Comparison of ENCODE assay signal across 9 cellular contexts in the genomic region with DNA sequence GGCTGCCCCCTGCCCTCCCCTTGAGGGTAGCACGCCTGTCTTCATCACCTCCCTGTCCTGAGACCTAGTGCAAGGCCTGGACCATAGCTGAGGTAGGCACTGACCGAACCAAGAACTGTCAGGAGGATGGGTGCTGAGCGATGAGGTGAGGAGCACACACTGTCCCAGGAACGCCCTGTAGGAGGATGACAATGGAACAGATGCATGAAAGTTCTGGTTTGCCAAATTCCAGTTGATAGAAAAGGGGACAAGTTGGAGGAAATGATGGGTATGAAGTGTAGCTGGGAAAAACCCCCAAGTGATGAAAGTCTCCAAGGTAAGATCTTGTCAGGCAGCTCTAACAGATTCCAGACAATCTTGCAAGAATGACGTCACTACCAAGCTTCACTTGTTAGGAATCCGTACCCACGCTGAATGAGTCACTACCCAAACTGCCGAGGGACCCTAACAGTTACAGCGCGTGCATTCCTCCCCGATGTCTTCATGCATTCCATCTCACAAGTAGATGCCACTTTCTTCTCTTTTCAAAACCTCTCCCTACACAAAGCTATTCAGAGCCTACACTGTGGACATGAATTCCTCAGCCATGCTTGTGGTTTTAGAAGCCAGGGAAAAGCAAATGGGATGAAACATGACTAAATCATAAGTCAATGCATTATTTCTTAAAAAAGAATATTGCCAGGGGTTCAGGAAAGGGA. TPM values are rescaled to one million over a fixed set of nuclear protein-coding genes. Genes with fewer than 3 reads are reported as not detected.
DNase-seq lines count a peak whose midpoint lies in the region; ATAC-seq, FAIRE-seq and TF ChIP-seq lines count a peak whose summit lies in the region.
"Had no signal": no experiment of that assay in that cellular context is flagged by ENCODE, and none has a peak within 500 bp of the region (broad histone marks: within the 10 kb centered on the region; RNA-seq: fewer than 3 reads in every experiment).

No MANE protein-coding gene starts in this region.

- no peaks in the 10 kb centered on the region for H3K27me3 Mint-ChIP-seq in Calu3 (ENCODE audit: unreplicated experiment)
- H3K27me3 Mint-ChIP-seq in progenitor cell of endocrine pancreas, result no peaks in the 10 kb centered on the region

- no TSS peak for BruUV-seq in Calu3 (replicated peaks; lab: Mats Ljungman, UMichigan)

- WGBS in testis, 2 donors, result 70 to 81% methylated on average over 11 of the region's 11 CpGs

- TF ChIP-seq POLR2A in GM12891 (IDR thresholded peaks at IDR 0.05; ENCODE audit: low read depth, low read length) (no peak), testis (IDR thresholded peaks at IDR 0.05) (no peak)

- intact Hi-C loops in Calu3 (cut with micrococcal nuclease; ENCODE audit: unreplicated experiment) (loop anchor here (10.0 kb wide), 1 partner anchor 126 kb away; no protein-coding TSS in a partner anchor), testis (cut with DNase I; ENCODE audit: low total_unique reads) (no loop called here)

- CTCF ChIA-PET in Calu3 (lab: Charles Lee), result interaction anchor here (0.6 to 1.0 kb wide), 6 partner anchors 10 to 1749 kb away, joined by 3 to 9 read pairs (median 4); no protein-coding TSS in a partner anchor

- H3K27ac ChIP-seq in SJCRH30 (peak overlapping the region; percentile 93), testis (no peak overlapping the region)

- H3K4me1 Mint-ChIP-seq in Calu3 (ENCODE audit: low read depth, unreplicated experiment), result peaks cover 57% of the 10 kb centered on the region
- peaks cover 1% of the 10 kb centered on the region for H3K4me1 Mint-ChIP-seq in progenitor cell of endocrine pancreas (ENCODE audit: low read depth)

- H3K27ac Mint-ChIP-seq in Calu3 (ENCODE audit: unreplicated experiment), result peak overlapping the region; percentile 67
- H3K27ac Mint-ChIP-seq in progenitor cell of endocrine pancreas, result peak overlapping the region; percentile 92

- H3K36me3 Mint-ChIP-seq in Calu3 (ENCODE audit: insufficient read depth, unreplicated experiment) (peaks cover 6% of the 10 kb centered on the region), progenitor cell of endocrine pancreas (ENCODE audit: insufficient read depth) (peaks cover 1% of the 10 kb centered on the region)

- H3K4me3 Mint-ChIP-seq in Calu3 (ENCODE audit: low read depth, unreplicated experiment), result no peak overlapping the region
- no peak overlapping the region for H3K4me3 Mint-ChIP-seq in progenitor cell of endocrine pancreas (ENCODE audit: low read depth)

- peak; percentile 83 for DNase-seq in Calu3
- peak; percentile 96 to 97 for DNase-seq in SJCRH30
- peak; percentile 100 for DNase-seq in foreskin fibroblast
- DNase-seq in progenitor cell of endocrine pancreas (ENCODE audit: low spot score, unreplicated experiment), result no peak
- DNase-seq in GM12891 (ENCODE audit: insufficient read length, low spot score), result no peak
- no peak for DNase-seq in testis
- DNase-seq: NCI-H187 treated with DMSO at 0.1 percent for 48 hours had no signal

- H3K9me3 ChIP-seq in SJCRH30 (replicated peaks) (no peaks in the 10 kb centered on the region), testis (no peaks in the 10 kb centered on the region)

- H3K9me3 Mint-ChIP-seq in Calu3 (ENCODE audit: low read depth, unreplicated experiment) (no peaks in the 10 kb centered on the region), progenitor cell of endocrine pancreas (ENCODE audit: low read depth) (no peaks in the 10 kb centered on the region)

- no peaks in the 10 kb centered on the region for H3K27me3 ChIP-seq in SJCRH30
- no peaks in the 10 kb centered on the region for H3K27me3 ChIP-seq in testis

- no peak for ATAC-seq in GM21723 (IDR thresholded peaks at IDR 0.05; ENCODE audit: unreplicated experiment)
- no peak for ATAC-seq in HG03469 (IDR thresholded peaks at IDR 0.05; ENCODE audit: unreplicated experiment)

- no peak for FAIRE-seq in GM12891 (lab: Jason Lieb, UNC)

- TF ChIP-seq CTCF in Calu3 (IDR thresholded peaks at IDR 0.05; ENCODE audit: unreplicated experiment) (no peak), foreskin fibroblast (IDR thresholded peaks at IDR 0.05; ENCODE audit: low read depth, low read length) (no peak), progenitor cell of endocrine pancreas (IDR thresholded peaks at IDR 0.05; ENCODE audit: unreplicated experiment) (no peak), testis (IDR thresholded peaks at IDR 0.05) (no peak)

- no peaks in the 10 kb centered on the region for H3K36me3 ChIP-seq in SJCRH30
- H3K36me3 ChIP-seq in testis (ENCODE audit: low read depth, missing control alignments), result no peaks in the 10 kb centered on the region

- peak overlapping the region; percentile 1; the same call in 1 of the 2 replicates for H3K4me3 ChIP-seq in SJCRH30
- no peak overlapping the region for H3K4me3 ChIP-seq in foreskin fibroblast (ENCODE audit: low read depth in 1 of 2, low read length in 2 of 2)
- no peak overlapping the region for H3K4me3 ChIP-seq in testis

- H3K4me1 ChIP-seq in SJCRH30 (peaks cover 45% of the 10 kb centered on the region), testis (no peaks in the 10 kb centered on the region)

TF ChIP-seq in GM12891, 5 proteins besides CTCF, POLR2A, EP300 and RAD21:
- TF ChIP-seq SPI1 (IDR thresholded peaks at IDR 0.05; ENCODE audit: low read depth, low read length) (no peak), POLR2AphosphoS5 (IDR thresholded peaks at IDR 0.05; ENCODE audit: low read depth, low read length) (no peak), TAF1 (IDR thresholded peaks at IDR 0.05; ENCODE audit: low read depth, low read length) (no peak), POU2F2 (IDR thresholded peaks at IDR 0.05; ENCODE audit: low read depth, low read length) (no peak)

RNA-seq across cellular contexts. Expression of a gene that starts 27.6 kb away (rescaled TPM):
- total RNA-seq in Calu3 (2022), result 75.8 and 82.9 TPM in 2 replicates
- total RNA-seq in SJCRH30 (2014; rRNA removed; shearing (Covaris generic)), result 180 and 212 TPM in 2 replicates
- total RNA-seq in progenitor cell of endocrine pancreas, result 59.7 and 63.3 TPM in 2 replicates
- 148 TPM for polyA plus RNA-seq in GM12891 (2012; ENCODE audit: low read depth, missing spikeins)
- 100 to 1,000 TPM; 142 to 175 TPM for total RNA-seq in testis
- polyA plus RNA-seq in testis (ENCODE audit: insufficient read depth, low read depth, low replicate concordance), result 204 TPM

Comparison
In these comparisons a context has a peak if more than half of its experiments do, and no peak if none do; other contexts are left out.
1. DNase-seq: peak in Calu3 (single experiment), SJCRH30 (2 of 2) and foreskin fibroblast (2 of 2); none in progenitor cell of endocrine pancreas (single experiment), GM12891 (single experiment) and testis (single experiment).